In genomic region chr10:16717617-16718395, GRCh38 we compare ENCODE assay signal across 19 cellular contexts.
DNase-seq lines count a peak whose midpoint lies in the region; ATAC-seq, FAIRE-seq and TF ChIP-seq lines count a peak whose summit lies in the region.
"Had no signal": no experiment of that assay in that cellular context is flagged by ENCODE, and none has a peak within 500 bp of the region (broad histone marks: within the 10 kb centered on the region; RNA-seq: fewer than 3 reads in every experiment).

No MANE protein-coding gene starts in this region.

- BruUV-seq in IMR-90 (replicated peaks; lab: Mats Ljungman, UMichigan), result no TSS peak

- ATAC-seq in IMR-90 (ENCODE audit: low read depth), result peak; percentile 82
- no peak for ATAC-seq in HG03135 (IDR thresholded peaks at IDR 0.05; ENCODE audit: unreplicated experiment)
- ATAC-seq: activated T-cell treated with anti-CD3 and anti-CD28 coated beads, Interleukin-2, amount 50 U/mL, for 4 hours had no signal

- peaks cover 6% of the 10 kb centered on the region for H3K9me3 ChIP-seq in IMR-90 (ENCODE audit: control insufficient read depth, insufficient read depth, low read length)
- H3K9me3 ChIP-seq in suprapubic skin, result peaks cover 1% of the 10 kb centered on the region

- in situ Hi-C loops in IMR-90 (cut with MboI; ENCODE audit: low sequenced_read_pairs), result no loop called here
- in situ Hi-C loops in astrocyte of the cerebellum (cut with HindIII; ENCODE audit: low sequenced_read_pairs), result no loop called here

- H3K9ac ChIP-seq in IMR-90 (ENCODE audit: low read depth, low read length), result no peak overlapping the region

- no peak for TF ChIP-seq CTCF in IMR-90 (conservative IDR thresholded peaks at IDR 0.05; ENCODE audit: low read depth, low read length)
- TF ChIP-seq CTCF in astrocyte of the cerebellum (IDR thresholded peaks at IDR 0.05; ENCODE audit: low read depth, low read length, missing control alignments), result no peak
- TF ChIP-seq CTCF in suprapubic skin (IDR thresholded peaks at IDR 0.05), result no peak

- H2BK120ac ChIP-seq in IMR-90 (ENCODE audit: low read depth, low read length), result no peak overlapping the region

- H2AK5ac ChIP-seq in IMR-90 (ENCODE audit: low read depth, low read length), result no peak overlapping the region

- H3K4me1 ChIP-seq in IMR-90 (ENCODE audit: control insufficient read depth, insufficient read depth, low read length), result no peaks in the 10 kb centered on the region
- H3K4me1 ChIP-seq in suprapubic skin, result no peaks in the 10 kb centered on the region
- H3K4me1 ChIP-seq: esophagus muscularis mucosa, stomach had no signal

- TF ChIP-seq POLR2A in IMR-90 (IDR thresholded peaks at IDR 0.05; ENCODE audit: low read depth, low read length) (no peak), suprapubic skin (IDR thresholded peaks at IDR 0.05) (no peak)

- H3K27me3 ChIP-seq in IMR-90 (ENCODE audit: control insufficient read depth, insufficient read depth, low read length), result no peaks in the 10 kb centered on the region
- H3K27me3 ChIP-seq in suprapubic skin, result no peaks in the 10 kb centered on the region
- H3K27me3 ChIP-seq: esophagus muscularis mucosa, stomach had no signal

- dilution Hi-C loops in IMR-90 (cut with HindIII; ENCODE audit: low sequenced_read_pairs, unreplicated experiment), result no loop called here

- no peak overlapping the region for H2BK5ac ChIP-seq in IMR-90 (ENCODE audit: low read depth, low read length, poor library complexity, severe bottlenecking)

- peaks cover 9 to 21% of the 10 kb centered on the region in 2 experiments for H3K79me1 ChIP-seq in IMR-90 (ENCODE audit: low read depth in 1 of 2, low read length in 2 of 2)

- H3K23ac ChIP-seq in IMR-90 (ENCODE audit: low read depth, low read length), result no peak overlapping the region

- no peak for TF ChIP-seq RAD21 in IMR-90 (IDR thresholded peaks at IDR 0.05; ENCODE audit: low read length)

- no peak overlapping the region for H3K4ac ChIP-seq in IMR-90 (ENCODE audit: low read depth, low read length)

- H2AK9ac ChIP-seq in IMR-90 (replicated peaks; ENCODE audit: low read depth, low read length, poor library complexity), result no peak overlapping the region

- H3K36me3 ChIP-seq in IMR-90 (ENCODE audit: control insufficient read depth, insufficient read depth, low read length), result peaks cover 2% of the 10 kb centered on the region; the same call in 1 of the 2 replicates
- H3K36me3 ChIP-seq in suprapubic skin, result peaks cover 14% of the 10 kb centered on the region

- H3K4me3 ChIP-seq in IMR-90 (ENCODE audit: insufficient read depth, low read depth, low read length) (no peak overlapping the region), astrocyte of the cerebellum (ENCODE audit: low read depth, low read length) (no peak overlapping the region), suprapubic skin (no peak overlapping the region)
- H3K4me3 ChIP-seq: esophagus muscularis mucosa, lung, stomach had no signal

- H3K56ac ChIP-seq in IMR-90 (ENCODE audit: extremely low read depth, insufficient read depth, low read length), result no peak overlapping the region

- no peak overlapping the region for H2BK15ac ChIP-seq in IMR-90 (ENCODE audit: low read depth, low read length)

- CTCF ChIA-PET in IMR-90 (lab: Yijun Ruan, JAX), result no interaction called here

- peaks cover 5% of the 10 kb centered on the region; the same call in 1 of the 2 replicates for H4K20me1 ChIP-seq in IMR-90 (ENCODE audit: insufficient read depth, low read length)

- no peak overlapping the region for H3K27ac ChIP-seq in IMR-90 (ENCODE audit: insufficient read depth, low read length)
- H3K27ac ChIP-seq in suprapubic skin, result no peak overlapping the region
- H3K27ac ChIP-seq: esophagus muscularis mucosa, stomach had no signal

- no peak overlapping the region for H4K91ac ChIP-seq in IMR-90 (ENCODE audit: insufficient read depth, low read depth, low read length)

- H3K14ac ChIP-seq in IMR-90 (replicated peaks; ENCODE audit: low read depth, low read length), result no peak overlapping the region

- no peak for TF ChIP-seq EP300 in suprapubic skin (IDR thresholded peaks at IDR 0.05)

- POLR2A ChIA-PET in IMR-90 (lab: Charles Lee; ENCODE audit: unreplicated experiment), result interaction anchor here (0.6 kb wide), 1 partner anchor 36 kb away, joined by 3 read pairs; no protein-coding TSS in a partner anchor

- FAIRE-seq in frontal cortex (lab: Jason Lieb, UNC), result peak; percentile 26
- FAIRE-seq: small intestine had no signal

- H2AFZ ChIP-seq in IMR-90 (replicated peaks; ENCODE audit: low read length, poor library complexity), result no peak overlapping the region

- intact Hi-C loops in IMR-90 (cut with micrococcal nuclease), result no loop called here

- no peak overlapping the region for H3K18ac ChIP-seq in IMR-90 (ENCODE audit: low read depth, low read length)

- WGBS in IMR-90 (ENCODE audit: extremely low coverage in 2 of 2, insufficient read length in 1 of 2), 2 experiments, result no CpG with 5 or more reads among the region's 4 CpGs
- 69% methylated on average over 4 of the region's 4 CpGs for WGBS in suprapubic skin

- H3K4me2 ChIP-seq in IMR-90 (ENCODE audit: low read depth, low read length), result peak overlapping the region; percentile 68

- no peak overlapping the region for H4K5ac ChIP-seq in IMR-90 (ENCODE audit: low read depth, low read length)

- H3K9me1 ChIP-seq in IMR-90 (ENCODE audit: insufficient read depth, low read length), result peaks cover 13% of the 10 kb centered on the region; the same call in 1 of the 2 replicates

- H4K8ac ChIP-seq in IMR-90 (ENCODE audit: low read depth in 2 of 2, low read length in 2 of 2), result no peak overlapping the region

- DNase-seq in AG08395 (ENCODE audit: low spot score) (peak; percentile 47), IMR-90 (peak; percentile 76), astrocyte of the cerebellum (ENCODE audit: low read depth) (peak; percentile 15), frontal cortex (ENCODE audit: low spot score in 2 of 2) (no peak), suprapubic skin (ENCODE audit: low spot score in 2 of 2) (no peak), NCI-H1436 treated with DMSO at 0.1 percent for 48 hours (lab: John Stamatoyannopoulos, UW) (no peak), T-helper 2 cell (no peak)
- DNase-seq: activated CD4-positive, alpha-beta T cell treated with anti-CD3 and anti-CD28 coated beads, Interleukin-2, amount 10 ng/mL, durations not matched to agents 7 days and 5 days; activated naive CD8-positive, alpha-beta T cell treated with anti-CD3 and anti-CD28 coated beads, Interleukin-2, amount 10 ng/mL, durations not matched to agents 7 days and 5 days; activated T-cell treated with anti-CD3 and anti-CD28 coated beads, Interleukin-2, amount 50 U/mL, for 4 hours; AML-193; H7; NCI-H510A treated with DMSO at 0.1 percent for 48 hours; nephron progenitor cell; small intestine; stomach had no signal

- H2BK20ac ChIP-seq in IMR-90 (ENCODE audit: low read depth, low read length), result no peak overlapping the region

TF ChIP-seq in IMR-90, 13 proteins besides CTCF, POLR2A, EP300 and RAD21:
- no peak for TF ChIP-seq SMC3 (IDR thresholded peaks at IDR 0.05; ENCODE audit: low read depth, low read length)
- peak; percentile 60 for TF ChIP-seq CEBPB (IDR thresholded peaks at IDR 0.05; ENCODE audit: low read depth, low read length)

Comparison
In these comparisons a context has a peak if more than half of its experiments do, and no peak if none do; other contexts are left out.
1. DNase-seq: peak in AG08395 (single experiment), IMR-90 (single experiment) and astrocyte of the cerebellum (single experiment); none in frontal cortex (0 of 2), suprapubic skin (0 of 2), NCI-H1436 treated with DMSO at 0.1 percent for 48 hours (single experiment) and T-helper 2 cell (0 of 5).